9 cellular contexts compared by ENCODE assay signal in the genomic region with DNA sequence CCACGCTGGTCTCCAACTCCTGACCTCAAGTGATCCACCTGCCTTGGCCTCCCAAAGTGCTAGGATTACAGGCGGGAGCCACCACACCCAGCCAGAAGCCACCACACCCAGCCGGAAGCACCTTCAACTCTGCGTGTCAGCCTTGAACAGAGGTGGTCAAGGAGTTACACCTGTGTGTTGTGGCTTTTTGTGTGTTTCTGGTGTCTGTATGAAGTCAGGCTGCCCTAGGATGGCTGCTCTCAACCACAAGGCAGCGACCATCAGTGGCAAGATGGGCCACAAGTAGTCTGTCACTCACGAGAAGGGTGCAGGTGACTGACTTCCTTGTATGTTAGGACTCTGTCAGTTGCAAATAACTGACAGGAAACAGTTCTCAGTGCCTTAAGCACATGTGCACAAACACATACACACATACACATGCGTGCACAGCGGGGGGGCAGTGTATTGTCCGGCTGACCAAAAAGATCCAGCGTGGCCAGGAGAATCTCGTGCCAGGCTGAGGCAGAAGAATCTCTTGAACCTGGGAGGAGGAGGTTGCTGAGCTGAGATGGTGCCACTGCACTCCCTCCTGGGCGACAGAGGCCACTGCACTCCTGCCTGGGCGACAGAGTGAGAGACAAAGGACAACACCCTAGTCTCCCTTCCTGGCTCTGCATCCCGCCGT. TPM values are rescaled to one million over a fixed set of nuclear protein-coding genes. Genes with fewer than 3 reads are reported as not detected.
A peak's percentile ranks its signal among the peaks of the same experiment; 100 is the strongest.
DNase-seq lines count a peak whose midpoint lies in the region; ATAC-seq lines count a peak whose summit lies in the region.
"Had no signal": no experiment of that assay in that cellular context is flagged by ENCODE, and none has a peak within 500 bp of the region (broad histone marks: within the 10 kb centered on the region; RNA-seq: fewer than 3 reads in every experiment).

No MANE protein-coding gene starts in this region.

- H3K4me3 ChIP-seq in trophoblast cell (ENCODE audit: low read depth, low read length) = no peak overlapping the region

- H2BK12ac ChIP-seq in trophoblast cell (ENCODE audit: low read length) = no peak overlapping the region

- no peak overlapping the region for H2AK5ac ChIP-seq in trophoblast cell (ENCODE audit: low read length)

- H3K36me3 Mint-ChIP-seq in T-helper 1 cell treated with Interleukin-12 subunit alpha and Interleukin-12 subunit beta and Interleukin-4 antibody, amounts not matched to agents 30 μg/mL and 1 μg/mL, for 36 hours (ENCODE audit: low read depth) = peaks cover 58% of the 10 kb centered on the region
- H3K36me3 Mint-ChIP-seq in stimulated activated naive B cell treated with anti-CD40 and anti-IgM and Interleukin-4, amounts not matched to agents 10 μg/mL and 1 μg/mL and 100 μg/mL, for 72 hours = peaks cover 26 to 39% of the 10 kb centered on the region in 2 donors

- H3K4me1 Mint-ChIP-seq in T-helper 1 cell treated with Interleukin-12 subunit alpha and Interleukin-12 subunit beta and Interleukin-4 antibody, amounts not matched to agents 30 μg/mL and 1 μg/mL, for 36 hours (ENCODE audit: low read depth) = peaks cover 41% of the 10 kb centered on the region
- H3K4me1 Mint-ChIP-seq in stimulated activated naive B cell treated with anti-CD40 and anti-IgM and Interleukin-4, amounts not matched to agents 10 μg/mL and 1 μg/mL and 100 μg/mL, for 72 hours = peaks cover 10 to 17% of the 10 kb centered on the region in 2 donors

- no peak overlapping the region for H3K4ac ChIP-seq in trophoblast cell (ENCODE audit: low read depth, low read length)

- H4K8ac ChIP-seq in trophoblast cell (ENCODE audit: low read depth, low read length) = no peak overlapping the region

- no peak overlapping the region for H3K14ac ChIP-seq in trophoblast cell (ENCODE audit: low read length)

- peak; percentile 45 to 63 for ATAC-seq in stimulated activated naive B cell treated with anti-CD40 and anti-IgM and Interleukin-4, amounts not matched to agents 10 μg/mL and 1 μg/mL and 100 μg/mL, for 72 hours (replicated peaks)
- ATAC-seq in GM19324 (IDR thresholded peaks at IDR 0.05; ENCODE audit: low FRiP score, unreplicated experiment) = no peak
- no peak for ATAC-seq in HG03139 (IDR thresholded peaks at IDR 0.05; ENCODE audit: unreplicated experiment)

- no peaks in the 10 kb centered on the region for H3K27me3 Mint-ChIP-seq in T-helper 1 cell treated with Interleukin-12 subunit alpha and Interleukin-12 subunit beta and Interleukin-4 antibody, amounts not matched to agents 30 μg/mL and 1 μg/mL, for 36 hours (ENCODE audit: low read depth)
- H3K27me3 Mint-ChIP-seq in stimulated activated naive B cell treated with anti-CD40 and anti-IgM and Interleukin-4, amounts not matched to agents 10 μg/mL and 1 μg/mL and 100 μg/mL, for 72 hours = no peaks in the 10 kb centered on the region

- H3K27me3 ChIP-seq in trophoblast cell (ENCODE audit: insufficient read depth, low read length) = no peaks in the 10 kb centered on the region

- H2AFZ ChIP-seq in trophoblast cell (ENCODE audit: insufficient read depth, low read length, poor library complexity) = no peak overlapping the region

- peaks cover 0 to 2% of the 10 kb centered on the region in 2 experiments for H3K4me1 ChIP-seq in trophoblast cell (ENCODE audit: control insufficient read depth in 1 of 2, insufficient read depth in 2 of 2, low read length in 2 of 2)

- H3K36me3 ChIP-seq in trophoblast cell (ENCODE audit: control insufficient read depth in 1 of 2, insufficient read depth in 2 of 2, low read length in 2 of 2) = peaks cover 12 to 16% of the 10 kb centered on the region in 2 experiments

- no peak overlapping the region for H4K12ac ChIP-seq in trophoblast cell (ENCODE audit: low read depth, low read length)

- no peak overlapping the region for H3K9ac ChIP-seq in trophoblast cell (ENCODE audit: low read length)

- peaks cover 1% of the 10 kb centered on the region for H3K9me3 ChIP-seq in trophoblast cell (ENCODE audit: insufficient read depth, low read depth, low read length)

- no peak overlapping the region for H3K4me2 ChIP-seq in trophoblast cell (ENCODE audit: low read length)

- no peak overlapping the region for H2BK120ac ChIP-seq in trophoblast cell (ENCODE audit: insufficient read depth, low read length, poor library complexity)

- H3K4me3 Mint-ChIP-seq in T-helper 1 cell treated with Interleukin-12 subunit alpha and Interleukin-12 subunit beta and Interleukin-4 antibody, amounts not matched to agents 30 μg/mL and 1 μg/mL, for 36 hours = peak overlapping the region; percentile 57
- no peak overlapping the region for H3K4me3 Mint-ChIP-seq in stimulated activated naive B cell treated with anti-CD40 and anti-IgM and Interleukin-4, amounts not matched to agents 10 μg/mL and 1 μg/mL and 100 μg/mL, for 72 hours

- H3K18ac ChIP-seq in trophoblast cell (ENCODE audit: low read length) = no peak overlapping the region

- no peak overlapping the region for H3K23ac ChIP-seq in trophoblast cell (ENCODE audit: low read length)

- H2BK5ac ChIP-seq in trophoblast cell (ENCODE audit: low read depth, low read length, poor library complexity) = no peak overlapping the region

- no peak overlapping the region for H4K91ac ChIP-seq in trophoblast cell (ENCODE audit: low read depth, low read length)

- H3K79me2 ChIP-seq in trophoblast cell (ENCODE audit: control insufficient read depth, insufficient read depth, low read length, poor library complexity) = no peaks in the 10 kb centered on the region

- WGBS in trophoblast cell (ENCODE audit: extremely low coverage, insufficient coverage, insufficient read length) = no CpG with 5 or more reads among the region's 15 CpGs

- peaks cover 3% of the 10 kb centered on the region for H3K79me1 ChIP-seq in trophoblast cell (ENCODE audit: low read length)

- H3K27ac ChIP-seq in trophoblast cell (ENCODE audit: low read depth, low read length) = no peak overlapping the region

- DNase-seq in DMS 273 (lab: John Stamatoyannopoulos, UW; ENCODE audit: unreplicated experiment) = peak; percentile 14
- DNase-seq in DMS 273 treated with DMSO at 0.1 percent for 48 hours (lab: John Stamatoyannopoulos, UW) = no peak
- DNase-seq in cerebellar nuclear complex (lab: John Stamatoyannopoulos, UW) = peak; percentile 22 to 24
- no peak for DNase-seq in stimulated activated naive B cell treated with anti-CD40 and anti-IgM and Interleukin-4, amounts not matched to agents 10 μg/mL and 1 μg/mL and 100 μg/mL, for 72 hours
- DNase-seq in trophoblast cell = no peak
- DNase-seq: head of caudate nucleus had no signal

- peak overlapping the region; percentile 98 for H3K27ac Mint-ChIP-seq in T-helper 1 cell treated with Interleukin-12 subunit alpha and Interleukin-12 subunit beta and Interleukin-4 antibody, amounts not matched to agents 30 μg/mL and 1 μg/mL, for 36 hours
- H3K27ac Mint-ChIP-seq in stimulated activated naive B cell treated with anti-CD40 and anti-IgM and Interleukin-4, amounts not matched to agents 10 μg/mL and 1 μg/mL and 100 μg/mL, for 72 hours = no peak overlapping the region

- H3K9me3 Mint-ChIP-seq in T-helper 1 cell treated with Interleukin-12 subunit alpha and Interleukin-12 subunit beta and Interleukin-4 antibody, amounts not matched to agents 30 μg/mL and 1 μg/mL, for 36 hours = no peaks in the 10 kb centered on the region
- peaks cover 0 to 2% of the 10 kb centered on the region in 2 donors for H3K9me3 Mint-ChIP-seq in stimulated activated naive B cell treated with anti-CD40 and anti-IgM and Interleukin-4, amounts not matched to agents 10 μg/mL and 1 μg/mL and 100 μg/mL, for 72 hours

RNA-seq across cellular contexts. Expression of gene P2RX4, which starts 13.5 kb away (rescaled TPM):
- polyA plus RNA-seq in trophoblast cell (2013) = 17.7 and 18.6 TPM in 2 replicates

Comparison
In these comparisons a context has a peak if more than half of its experiments do, and no peak if none do; other contexts are left out.
1. DNase-seq: peak in DMS 273 (single experiment) and cerebellar nuclear complex (2 of 2); none in DMS 273 treated with DMSO at 0.1 percent for 48 hours (single experiment), stimulated activated naive B cell treated with anti-CD40 and anti-IgM and Interleukin-4, amounts not matched to agents 10 μg/mL and 1 μg/mL and 100 μg/mL, for 72 hours (single experiment) and trophoblast cell (0 of 2).
2. ATAC-seq: peak in stimulated activated naive B cell treated with anti-CD40 and anti-IgM and Interleukin-4, amounts not matched to agents 10 μg/mL and 1 μg/mL and 100 μg/mL, for 72 hours (2 of 2); none in GM19324 (single experiment) and HG03139 (single experiment).